Comparison of ENCODE assay signal across 9 cellular contexts in genomic region chr11:119368121-119369034, GRCh38. TPM values are rescaled to one million over a fixed set of nuclear protein-coding genes. Genes with fewer than 3 reads are reported as not detected.
DNase-seq lines count a peak whose midpoint lies in the region; ATAC-seq, FAIRE-seq and TF ChIP-seq lines count a peak whose summit lies in the region.
"Had no signal": no experiment of that assay in that cellular context is flagged by ENCODE, and none has a peak within 500 bp of the region (broad histone marks: within the 10 kb centered on the region; RNA-seq: fewer than 3 reads in every experiment).

No MANE protein-coding gene starts in this region.

- peak overlapping the region; percentile 83 for H3K27ac Mint-ChIP-seq in type B pancreatic cell
- no peak overlapping the region for H3K27ac Mint-ChIP-seq in stimulated activated memory B cell treated with anti-CD40 and anti-IgM and Interleukin-4, amounts not matched to agents 10 μg/mL and 1 μg/mL and 100 μg/mL, for 72 hours

- in situ Hi-C loops in HepG2 (cut with HindIII; ENCODE audit: extremely low pct_ligation_motif_present, low pct_unique_long_range_greater_than_20kb), result no loop called here

- peaks cover 91% of the 10 kb centered on the region for H3K4me1 ChIP-seq in HepG2 (ENCODE audit: insufficient read depth, low read length)

- H3K36me3 ChIP-seq in HepG2 (replicated peaks in 1 of 2; ENCODE audit: control insufficient read depth in 1 of 2, insufficient read depth in 2 of 2, low read length in 2 of 2), result no peaks in the 10 kb centered on the region

- no peak for TF ChIP-seq CTCF in HepG2 (CRISPR knock-in tag; IDR thresholded peaks at IDR 0.05)
- TF ChIP-seq CTCF in type B pancreatic cell (conservative IDR thresholded peaks at IDR 0.05), result no peak

- H2AFZ ChIP-seq in HepG2 (ENCODE audit: low read length), result no peak overlapping the region

- peaks cover 25% of the 10 kb centered on the region for H3K79me2 ChIP-seq in HepG2 (ENCODE audit: insufficient read depth, low read length)

- H3K9me3 ChIP-seq in HepG2 (ENCODE audit: low read length), result no peaks in the 10 kb centered on the region

- ATAC-seq in HepG2 (peak; percentile 76), GM18873 (IDR thresholded peaks at IDR 0.05; ENCODE audit: low FRiP score, unreplicated experiment) (no peak)
- no peak for ATAC-seq in stimulated activated memory B cell treated with anti-CD40 and anti-IgM and Interleukin-4, amounts not matched to agents 10 μg/mL and 1 μg/mL and 100 μg/mL, for 72 hours

- intact Hi-C loops in HepG2 (cut with micrococcal nuclease; ENCODE audit: unreplicated experiment), result loop anchor here (2.0 kb wide), 1 partner anchor 16 kb away; no protein-coding TSS in a partner anchor

- DNase-seq in NCI-H146 (lab: John Stamatoyannopoulos, UW) (peak; percentile 27), NCI-H146 treated with DMSO at 0.1 percent for 48 hours (lab: John Stamatoyannopoulos, UW; ENCODE audit: unreplicated experiment) (no peak), HepG2 (ENCODE audit: low spot score) (peak; percentile 93), type B pancreatic cell (ENCODE audit: extremely low spot score, unreplicated experiment) (no peak), GM12892 (ENCODE audit: insufficient read length) (no peak)

- TF ChIP-seq POLR2A in HepG2 (IDR thresholded peaks at IDR 0.05; ENCODE audit: insufficient read depth in 1 of 2, low read depth in 2 of 2, low read length in 2 of 2), result peak; percentile 64 to 71; a peak in 3 of 4 replicates
- TF ChIP-seq POLR2A in GM12892 (IDR thresholded peaks at IDR 0.05; ENCODE audit: low read depth, low read length), result no peak

- peak overlapping the region; percentile 95 for H3K27ac ChIP-seq in angular gyrus (ENCODE audit: low read depth, low read length)
- H3K27ac ChIP-seq in HepG2 (ENCODE audit: extremely low read length, insufficient read depth, low read length), result peak overlapping the region; percentile 93

- no peaks in the 10 kb centered on the region for H4K20me1 ChIP-seq in HepG2 (ENCODE audit: insufficient read depth, low read length)

- peaks cover 24% of the 10 kb centered on the region for H3K27me3 Mint-ChIP-seq in type B pancreatic cell
- H3K27me3 Mint-ChIP-seq in stimulated activated memory B cell treated with anti-CD40 and anti-IgM and Interleukin-4, amounts not matched to agents 10 μg/mL and 1 μg/mL and 100 μg/mL, for 72 hours, result peaks cover 96% of the 10 kb centered on the region

- peaks cover 3% of the 10 kb centered on the region for H3K36me3 Mint-ChIP-seq in type B pancreatic cell
- no peaks in the 10 kb centered on the region for H3K36me3 Mint-ChIP-seq in stimulated activated memory B cell treated with anti-CD40 and anti-IgM and Interleukin-4, amounts not matched to agents 10 μg/mL and 1 μg/mL and 100 μg/mL, for 72 hours

- peaks cover 50% of the 10 kb centered on the region for H3K4me1 Mint-ChIP-seq in type B pancreatic cell (ENCODE audit: unreplicated experiment)
- H3K4me1 Mint-ChIP-seq in stimulated activated memory B cell treated with anti-CD40 and anti-IgM and Interleukin-4, amounts not matched to agents 10 μg/mL and 1 μg/mL and 100 μg/mL, for 72 hours, result peaks cover 9% of the 10 kb centered on the region

- CTCF ChIA-PET in HepG2 (lab: Yijun Ruan, JAX; ENCODE audit: low intra/inter-chr PET ratio, low total read pairs), result no interaction called here

- H3K4me2 ChIP-seq in HepG2 (ENCODE audit: low read depth, low read length), result peak overlapping the region; percentile 81

- no peaks in the 10 kb centered on the region for H3K27me3 ChIP-seq in HepG2 (ENCODE audit: control insufficient read depth in 1 of 2, insufficient read depth in 2 of 2, low read length in 2 of 2)

- H3K4me3 Mint-ChIP-seq in type B pancreatic cell, result peak overlapping the region; percentile 57
- no peak overlapping the region for H3K4me3 Mint-ChIP-seq in stimulated activated memory B cell treated with anti-CD40 and anti-IgM and Interleukin-4, amounts not matched to agents 10 μg/mL and 1 μg/mL and 100 μg/mL, for 72 hours

- BruUV-seq in HepG2 (replicated peaks; lab: Mats Ljungman, UMichigan), result TSS peak; percentile 80

- POLR2A ChIA-PET in HepG2 (lab: Yijun Ruan, JAX), result interaction anchor here (0.7 to 4.5 kb wide), 23 partner anchors 8 to 457 kb away, joined by 3 to 31 read pairs (median 5); partner anchors contain the start of genes C1QTNF5, C2CD2L, HINFP and MCAM

- peaks cover 4% of the 10 kb centered on the region for H3K9me3 Mint-ChIP-seq in type B pancreatic cell
- H3K9me3 Mint-ChIP-seq in stimulated activated memory B cell treated with anti-CD40 and anti-IgM and Interleukin-4, amounts not matched to agents 10 μg/mL and 1 μg/mL and 100 μg/mL, for 72 hours, result no peaks in the 10 kb centered on the region

- peak overlapping the region; percentile 43 to 68 (median 53) for H3K4me3 ChIP-seq in HepG2 (replicated peaks in 1 of 3; ENCODE audit: insufficient read depth in 1 of 3, low read depth in 2 of 3, low read length in 3 of 3)

- WGBS in HepG2 (ENCODE audit: low lambda C conversion rate), result 10% methylated on average over 12 of the region's 17 CpGs

- H3K9ac ChIP-seq in HepG2 (ENCODE audit: insufficient read depth, low read depth, low read length), result peak overlapping the region; percentile 68

- FAIRE-seq in HepG2 (lab: Jason Lieb, UNC), result peak; percentile 98
- FAIRE-seq in GM12892 (lab: Jason Lieb, UNC), result no peak
- FAIRE-seq: astrocyte had no signal

- TF ChIP-seq EP300 in HepG2 (IDR thresholded peaks at IDR 0.05; ENCODE audit: low read depth in 2 of 2, low read length in 2 of 2) (peak in 1 of 2 experiments; percentile 65; a peak in 2 of 4 replicates), HepG2 (CRISPR knock-in tag; IDR thresholded peaks at IDR 0.05; ENCODE audit: borderline replicate concordance) (peak; percentile 33; the same call in 1 of the 2 replicates)

- peak; percentile 28; the same call in 1 of the 2 replicates for TF ChIP-seq RAD21 in HepG2 (CRISPR knock-in tag; IDR thresholded peaks at IDR 0.05)

RNA-seq across cellular contexts. Expression of gene USP2, which starts 13.1 kb away (rescaled TPM):
- total RNA-seq in HepG2 (2016; rRNA removed; fragmentation: Illumina TruSeq; extraction: Trizol) (6.0 and 7.2 TPM in 2 replicates), type B pancreatic cell (ENCODE audit: low replicate concordance) (7.4 and 8.2 TPM in 2 replicates)
- 1.1 and 1.7 TPM in 2 replicates for total RNA-seq in HepG2 (2016; cell fraction: cytosol; rRNA removed; fragmentation: Illumina TruSeq; extraction: Trizol; ENCODE audit: low read depth)
- 6.5 and 7.1 TPM in 2 replicates for total RNA-seq in HepG2 (2016; cell fraction: insoluble cytoplasmic fraction; rRNA removed; fragmentation: Illumina TruSeq; extraction: Trizol)
- 5.7 and 5.9 TPM in 2 replicates for total RNA-seq in HepG2 (2016; cell fraction: membrane; rRNA removed; fragmentation: Illumina TruSeq; extraction: Trizol)
- 5.8 and 7.8 TPM in 2 replicates for total RNA-seq in HepG2 (2016; cell fraction: nucleus; rRNA removed; fragmentation: Illumina TruSeq; extraction: Trizol)
- 2.5 and 3.2 TPM in 2 replicates for polyA plus RNA-seq in HepG2 (2011; rRNA removed)
- 2.2 TPM in 2 replicates for polyA plus RNA-seq in HepG2 (2011; cell fraction: cytosol; rRNA removed)
- 4.4 and 4.7 TPM in 2 replicates for polyA plus RNA-seq in HepG2 (2011; cell fraction: nucleus; rRNA removed)
- polyA plus RNA-seq in HepG2 (2012), result 2.5 and 3.0 TPM in 2 replicates
- polyA plus RNA-seq in HepG2 (2016; cell fraction: cytosol; fragmentation: Illumina TruSeq; extraction: Trizol; ENCODE audit: low read depth), result 1.1 and 1.3 TPM in 2 replicates
- polyA plus RNA-seq in HepG2 (2016; cell fraction: insoluble cytoplasmic fraction; fragmentation: Illumina TruSeq; extraction: Trizol; ENCODE audit: low read depth), result 7.6 and 11.3 TPM in 2 replicates
- 4.1 and 4.2 TPM in 2 replicates for polyA plus RNA-seq in HepG2 (2016; cell fraction: membrane; fragmentation: Illumina TruSeq; extraction: Trizol; ENCODE audit: low read depth)
- 22.1 and 23.0 TPM in 2 replicates for polyA plus RNA-seq in HepG2 (2016; cell fraction: nucleus; fragmentation: Illumina TruSeq; extraction: Trizol; ENCODE audit: insufficient read depth, low read depth)
- 5.4 and 5.9 TPM in 2 replicates for polyA minus RNA-seq in HepG2 (2011; rRNA and poly(A)+ RNA removed; ENCODE audit: low replicate concordance)
- polyA minus RNA-seq in HepG2 (2011; cell fraction: cytosol; rRNA and poly(A)+ RNA removed), result 4.0 and 5.4 TPM in 2 replicates
- polyA minus RNA-seq in HepG2 (2011; cell fraction: nucleus; rRNA and poly(A)+ RNA removed), result 2.4 and 5.7 TPM in 2 replicates
- polyA plus RNA-seq in GM12892 (2012; ENCODE audit: missing spikeins), result 1.4 TPM

RNA-seq across cellular contexts. Expression of gene MFRP, which starts 21.9 kb away (rescaled TPM):
- not detected in 2 replicates for total RNA-seq in HepG2 (2016; rRNA removed; fragmentation: Illumina TruSeq; extraction: Trizol)
- total RNA-seq in HepG2 (2016; cell fraction: cytosol; rRNA removed; fragmentation: Illumina TruSeq; extraction: Trizol; ENCODE audit: low read depth), result not detected in 2 replicates
- total RNA-seq in HepG2 (2016; cell fraction: insoluble cytoplasmic fraction; rRNA removed; fragmentation: Illumina TruSeq; extraction: Trizol), result not detected in 2 replicates
- total RNA-seq in HepG2 (2016; cell fraction: membrane; rRNA removed; fragmentation: Illumina TruSeq; extraction: Trizol), result not detected in 2 replicates
- not detected in 2 replicates for total RNA-seq in HepG2 (2016; cell fraction: nucleus; rRNA removed; fragmentation: Illumina TruSeq; extraction: Trizol)
- not detected in 2 replicates for polyA plus RNA-seq in HepG2 (2011; rRNA removed)
- not detected in 2 replicates for polyA plus RNA-seq in HepG2 (2011; cell fraction: cytosol; rRNA removed)
- polyA plus RNA-seq in HepG2 (2011; cell fraction: nucleus; rRNA removed), result not detected in 2 replicates
- not detected in 2 replicates for polyA plus RNA-seq in HepG2 (2012)
- not detected in 2 replicates for polyA plus RNA-seq in HepG2 (2016; cell fraction: cytosol; fragmentation: Illumina TruSeq; extraction: Trizol; ENCODE audit: low read depth)
- polyA plus RNA-seq in HepG2 (2016; cell fraction: insoluble cytoplasmic fraction; fragmentation: Illumina TruSeq; extraction: Trizol; ENCODE audit: low read depth), result not detected in 2 replicates
- not detected in 2 replicates for polyA plus RNA-seq in HepG2 (2016; cell fraction: membrane; fragmentation: Illumina TruSeq; extraction: Trizol; ENCODE audit: low read depth)
- not detected in 2 replicates for polyA plus RNA-seq in HepG2 (2016; cell fraction: nucleus; fragmentation: Illumina TruSeq; extraction: Trizol; ENCODE audit: insufficient read depth, low read depth)
- not detected in 2 replicates for polyA minus RNA-seq in HepG2 (2011; rRNA and poly(A)+ RNA removed; ENCODE audit: low replicate concordance)
- not detected in 2 replicates for polyA minus RNA-seq in HepG2 (2011; cell fraction: cytosol; rRNA and poly(A)+ RNA removed)
- not detected in 2 replicates for polyA minus RNA-seq in HepG2 (2011; cell fraction: nucleus; rRNA and poly(A)+ RNA removed)
- not detected in 2 replicates for total RNA-seq in type B pancreatic cell (ENCODE audit: low replicate concordance)
- not detected for polyA plus RNA-seq in GM12892 (2012; ENCODE audit: missing spikeins)
- total RNA-seq: astrocyte had no signal

RNA-seq across cellular contexts. Expression of gene C1QTNF5, which starts 27.7 kb away (rescaled TPM):
- total RNA-seq in HepG2 (2016; rRNA removed; fragmentation: Illumina TruSeq; extraction: Trizol) (0.77 and 1.2 TPM in 2 replicates), type B pancreatic cell (ENCODE audit: low replicate concordance) (2.0 and 4.0 TPM in 2 replicates)
- total RNA-seq in HepG2 (2016; cell fraction: cytosol; rRNA removed; fragmentation: Illumina TruSeq; extraction: Trizol; ENCODE audit: low read depth), result 0.26 and 0.40 TPM in 2 replicates
- 0.76 and 0.78 TPM in 2 replicates for total RNA-seq in HepG2 (2016; cell fraction: insoluble cytoplasmic fraction; rRNA removed; fragmentation: Illumina TruSeq; extraction: Trizol)
- 0.28 and 0.45 TPM in 2 replicates for total RNA-seq in HepG2 (2016; cell fraction: membrane; rRNA removed; fragmentation: Illumina TruSeq; extraction: Trizol)
- 0.47 and 0.91 TPM in 2 replicates for total RNA-seq in HepG2 (2016; cell fraction: nucleus; rRNA removed; fragmentation: Illumina TruSeq; extraction: Trizol)
- polyA plus RNA-seq in HepG2 (2011; rRNA removed), result 0.86 TPM in 2 replicates
- 0.91 and 1.1 TPM in 2 replicates for polyA plus RNA-seq in HepG2 (2011; cell fraction: cytosol; rRNA removed)
- polyA plus RNA-seq in HepG2 (2011; cell fraction: nucleus; rRNA removed), result 0.96 and 1.1 TPM in 2 replicates
- 0.19 and 0.53 TPM in 2 replicates for polyA plus RNA-seq in HepG2 (2012)
- polyA plus RNA-seq in HepG2 (2016; cell fraction: cytosol; fragmentation: Illumina TruSeq; extraction: Trizol; ENCODE audit: low read depth), result 0.25 and 0.45 TPM in 2 replicates
- 0.39 and 0.53 TPM in 2 replicates for polyA plus RNA-seq in HepG2 (2016; cell fraction: insoluble cytoplasmic fraction; fragmentation: Illumina TruSeq; extraction: Trizol; ENCODE audit: low read depth)
- 0.16 and 0.49 TPM in 2 replicates for polyA plus RNA-seq in HepG2 (2016; cell fraction: membrane; fragmentation: Illumina TruSeq; extraction: Trizol; ENCODE audit: low read depth)
- polyA plus RNA-seq in HepG2 (2016; cell fraction: nucleus; fragmentation: Illumina TruSeq; extraction: Trizol; ENCODE audit: insufficient read depth, low read depth), result 1.1 and 1.6 TPM in 2 replicates
- 0.94 TPM in 1 of 2 replicates, not detected in the other for polyA minus RNA-seq in HepG2 (2011; rRNA and poly(A)+ RNA removed; ENCODE audit: low replicate concordance)
- not detected in 2 replicates for polyA minus RNA-seq in HepG2 (2011; cell fraction: cytosol; rRNA and poly(A)+ RNA removed)
- not detected in 2 replicates for polyA minus RNA-seq in HepG2 (2011; cell fraction: nucleus; rRNA and poly(A)+ RNA removed)
- not detected for polyA plus RNA-seq in GM12892 (2012; ENCODE audit: missing spikeins)

RNA-seq across cellular contexts. Expression of gene RNF26, which starts 34.1 kb away (rescaled TPM):
- 11.9 and 20.8 TPM in 2 replicates for total RNA-seq in HepG2 (2016; rRNA removed; fragmentation: Illumina TruSeq; extraction: Trizol)
- 5.1 and 5.5 TPM in 2 replicates for total RNA-seq in HepG2 (2016; cell fraction: cytosol; rRNA removed; fragmentation: Illumina TruSeq; extraction: Trizol; ENCODE audit: low read depth)
- total RNA-seq in HepG2 (2016; cell fraction: insoluble cytoplasmic fraction; rRNA removed; fragmentation: Illumina TruSeq; extraction: Trizol), result 11.0 and 17.9 TPM in 2 replicates
- 25.7 and 27.9 TPM in 2 replicates for total RNA-seq in HepG2 (2016; cell fraction: membrane; rRNA removed; fragmentation: Illumina TruSeq; extraction: Trizol)
- 16.9 and 17.9 TPM in 2 replicates for total RNA-seq in HepG2 (2016; cell fraction: nucleus; rRNA removed; fragmentation: Illumina TruSeq; extraction: Trizol)
- 26.3 and 28.8 TPM in 2 replicates for polyA plus RNA-seq in HepG2 (2011; rRNA removed)
- 33.9 and 41.8 TPM in 2 replicates for polyA plus RNA-seq in HepG2 (2011; cell fraction: cytosol; rRNA removed)
- 21.0 and 21.5 TPM in 2 replicates for polyA plus RNA-seq in HepG2 (2011; cell fraction: nucleus; rRNA removed)
- polyA plus RNA-seq in HepG2 (2012), result 29.6 and 32.1 TPM in 2 replicates
- polyA plus RNA-seq in HepG2 (2016; cell fraction: cytosol; fragmentation: Illumina TruSeq; extraction: Trizol; ENCODE audit: low read depth), result 16.4 and 19.4 TPM in 2 replicates
- 51.2 and 62.2 TPM in 2 replicates for polyA plus RNA-seq in HepG2 (2016; cell fraction: insoluble cytoplasmic fraction; fragmentation: Illumina TruSeq; extraction: Trizol; ENCODE audit: low read depth)
- polyA plus RNA-seq in HepG2 (2016; cell fraction: membrane; fragmentation: Illumina TruSeq; extraction: Trizol; ENCODE audit: low read depth), result 61.9 and 66.3 TPM in 2 replicates
- polyA plus RNA-seq in HepG2 (2016; cell fraction: nucleus; fragmentation: Illumina TruSeq; extraction: Trizol; ENCODE audit: insufficient read depth, low read depth), result 50.4 and 51.8 TPM in 2 replicates
- 92.7 and 163 TPM in 2 replicates for polyA minus RNA-seq in HepG2 (2011; rRNA and poly(A)+ RNA removed; ENCODE audit: low replicate concordance)
- 34.6 and 35.6 TPM in 2 replicates for polyA minus RNA-seq in HepG2 (2011; cell fraction: cytosol; rRNA and poly(A)+ RNA removed)
- polyA minus RNA-seq in HepG2 (2011; cell fraction: nucleus; rRNA and poly(A)+ RNA removed), result 16.9 and 21.8 TPM in 2 replicates
- total RNA-seq in type B pancreatic cell (ENCODE audit: low replicate concordance), result 40.3 and 45.6 TPM in 2 replicates
- 8.6 TPM for polyA plus RNA-seq in GM12892 (2012; ENCODE audit: missing spikeins)

RNA-seq across cellular contexts. Expression of gene MCAM, which starts 51.4 kb away (rescaled TPM):
- 5.9 and 15.2 TPM in 2 replicates for total RNA-seq in HepG2 (2016; rRNA removed; fragmentation: Illumina TruSeq; extraction: Trizol)
- total RNA-seq in HepG2 (2016; cell fraction: cytosol; rRNA removed; fragmentation: Illumina TruSeq; extraction: Trizol; ENCODE audit: low read depth), result 0.97 and 1.4 TPM in 2 replicates
- total RNA-seq in HepG2 (2016; cell fraction: insoluble cytoplasmic fraction; rRNA removed; fragmentation: Illumina TruSeq; extraction: Trizol), result 5.2 and 13.8 TPM in 2 replicates
- total RNA-seq in HepG2 (2016; cell fraction: membrane; rRNA removed; fragmentation: Illumina TruSeq; extraction: Trizol), result 2.5 and 3.3 TPM in 2 replicates
- 13.7 and 14.4 TPM in 2 replicates for total RNA-seq in HepG2 (2016; cell fraction: nucleus; rRNA removed; fragmentation: Illumina TruSeq; extraction: Trizol)
- polyA plus RNA-seq in HepG2 (2011; rRNA removed), result 12.1 and 18.6 TPM in 2 replicates
- 33.4 and 50.2 TPM in 2 replicates for polyA plus RNA-seq in HepG2 (2011; cell fraction: cytosol; rRNA removed)
- polyA plus RNA-seq in HepG2 (2011; cell fraction: nucleus; rRNA removed), result 24.8 and 27.5 TPM in 2 replicates
- polyA plus RNA-seq in HepG2 (2012), result 4.0 and 15.6 TPM in 2 replicates
- 0.68 and 0.83 TPM in 2 replicates for polyA plus RNA-seq in HepG2 (2016; cell fraction: cytosol; fragmentation: Illumina TruSeq; extraction: Trizol; ENCODE audit: low read depth)
- polyA plus RNA-seq in HepG2 (2016; cell fraction: insoluble cytoplasmic fraction; fragmentation: Illumina TruSeq; extraction: Trizol; ENCODE audit: low read depth), result 3.9 and 5.4 TPM in 2 replicates
- 1.1 and 2.3 TPM in 2 replicates for polyA plus RNA-seq in HepG2 (2016; cell fraction: membrane; fragmentation: Illumina TruSeq; extraction: Trizol; ENCODE audit: low read depth)
- polyA plus RNA-seq in HepG2 (2016; cell fraction: nucleus; fragmentation: Illumina TruSeq; extraction: Trizol; ENCODE audit: insufficient read depth, low read depth), result 18.8 and 20.4 TPM in 2 replicates
- 29.9 and 104 TPM in 2 replicates for polyA minus RNA-seq in HepG2 (2011; rRNA and poly(A)+ RNA removed; ENCODE audit: low replicate concordance)
- 14.3 and 15.4 TPM in 2 replicates for polyA minus RNA-seq in HepG2 (2011; cell fraction: cytosol; rRNA and poly(A)+ RNA removed)
- polyA minus RNA-seq in HepG2 (2011; cell fraction: nucleus; rRNA and poly(A)+ RNA removed), result 13.8 and 15.8 TPM in 2 replicates
- total RNA-seq in type B pancreatic cell (ENCODE audit: low replicate concordance), result 3.0 and 10.3 TPM in 2 replicates
- 3.1 TPM for polyA plus RNA-seq in GM12892 (2012; ENCODE audit: missing spikeins)

Comparison
In these comparisons a context has a peak if more than half of its experiments do, and no peak if none do; other contexts are left out.
1. DNase-seq: peak in NCI-H146 (single experiment) and HepG2 (single experiment); none in NCI-H146 treated with DMSO at 0.1 percent for 48 hours (single experiment), type B pancreatic cell (single experiment) and GM12892 (single experiment).